In the genomic region with DNA sequence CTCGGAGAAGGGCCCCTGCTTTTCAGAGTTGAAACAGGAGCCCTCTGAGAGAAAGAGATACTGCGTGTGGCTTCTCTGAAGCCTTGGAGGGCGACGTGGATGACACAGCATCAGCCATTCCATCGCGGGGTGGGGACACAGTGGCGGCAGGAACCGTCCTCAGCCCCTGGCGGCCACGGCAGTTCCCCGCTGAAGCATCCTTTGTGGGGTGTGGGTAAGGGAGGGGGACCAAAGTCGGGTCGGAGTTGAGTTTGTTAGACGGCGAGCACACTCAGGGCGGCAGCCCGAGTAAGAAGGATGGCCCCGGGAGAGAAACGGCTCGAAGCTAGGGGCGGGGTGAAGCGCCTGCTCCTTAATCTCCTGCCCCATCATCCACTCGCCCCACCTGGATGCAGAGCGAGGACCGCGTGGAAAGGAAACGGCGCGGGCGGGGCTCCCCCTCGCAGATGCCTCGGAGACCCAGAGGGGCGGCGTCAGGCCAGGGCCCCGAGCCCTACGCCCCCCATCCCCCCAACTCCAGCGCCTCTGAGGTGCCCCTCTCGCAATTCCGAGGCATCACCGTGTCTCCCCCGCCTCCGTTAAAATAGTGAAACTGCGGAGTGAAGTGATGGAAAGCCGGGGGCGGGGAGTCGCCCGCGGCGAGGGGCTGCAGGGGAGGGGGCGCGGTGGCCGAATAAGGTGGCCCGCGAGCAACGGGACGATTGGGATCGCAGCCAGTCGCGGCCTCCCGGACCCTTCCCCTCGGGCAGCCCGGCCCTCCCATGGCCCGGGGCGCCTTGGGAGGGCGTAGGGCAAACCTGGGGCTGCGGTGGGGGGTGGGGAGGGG, we compare ENCODE assay signal across 7 cellular contexts. TPM values are rescaled to one million over a fixed set of nuclear protein-coding genes. Genes with fewer than 3 reads are reported as not detected.
DNase-seq lines count a peak whose midpoint lies in the region; ATAC-seq and TF ChIP-seq lines count a peak whose summit lies in the region.

No MANE protein-coding gene starts in this region.

- H3K36me3 ChIP-seq in Peyer's patch (no peaks in the 10 kb centered on the region), left ventricle myocardium inferior (no peaks in the 10 kb centered on the region), skeletal muscle satellite cell (ENCODE audit: insufficient read depth, low read length) (no peaks in the 10 kb centered on the region)

- peak overlapping the region; percentile 90 for H3K9ac ChIP-seq in skeletal muscle satellite cell (ENCODE audit: low read depth, low read length)

- H3K9me3 ChIP-seq in Peyer's patch (no peaks in the 10 kb centered on the region), left ventricle myocardium inferior (replicated peaks) (no peaks in the 10 kb centered on the region), skeletal muscle satellite cell (replicated peaks; ENCODE audit: low read length) (no peaks in the 10 kb centered on the region)

- ATAC-seq in GM18517 (IDR thresholded peaks at IDR 0.05; ENCODE audit: unreplicated experiment) (peak; percentile 40), HG02870 (IDR thresholded peaks at IDR 0.05; ENCODE audit: unreplicated experiment) (peak; percentile 42)

- H3K4me1 ChIP-seq in Peyer's patch (peaks cover 0 to 22% (median 2%) of the 10 kb centered on the region in 4 donors), left ventricle myocardium inferior (peaks cover 55% of the 10 kb centered on the region), skeletal muscle satellite cell (ENCODE audit: control insufficient read depth, insufficient read depth, low read length) (peaks cover 24% of the 10 kb centered on the region)

- TF ChIP-seq POLR2A in Peyer's patch (IDR thresholded peaks at IDR 0.05), result peak in 1 of 2 donors; percentile 10

- DNase-seq in Peyer's patch, result peak; percentile 67 to 78 (median 70)
- DNase-seq in activated naive CD4-positive, alpha-beta T cell treated with Interleukin-2 at 50 U/mL for 16 hours, result peak; percentile 73
- peak; percentile 43 for DNase-seq in left ventricle myocardium inferior
- no peak for DNase-seq in NCI-H446 treated with DMSO at 0.1 percent for 48 hours (lab: John Stamatoyannopoulos, UW)

- H3K27ac ChIP-seq in Peyer's patch, result peak overlapping the region; percentile 89 to 98 (median 95)
- peak overlapping the region; percentile 97 for H3K27ac ChIP-seq in left ventricle myocardium inferior (replicated peaks)

- H3K4me2 ChIP-seq in skeletal muscle satellite cell (ENCODE audit: low read length), result peak overlapping the region; percentile 83

- intact Hi-C loops in left ventricle myocardium inferior (cut with micrococcal nuclease), result no loop called here

- TF ChIP-seq CTCF in Peyer's patch (IDR thresholded peaks at IDR 0.05) (peak; percentile 22 to 57 (median 36)), left ventricle myocardium inferior (IDR thresholded peaks at IDR 0.05; ENCODE audit: borderline replicate concordance) (peak; percentile 41)

- no peaks in the 10 kb centered on the region for H3K27me3 ChIP-seq in Peyer's patch
- no peaks in the 10 kb centered on the region for H3K27me3 ChIP-seq in left ventricle myocardium inferior (ENCODE audit: low read depth)
- H3K27me3 ChIP-seq in skeletal muscle satellite cell (ENCODE audit: control insufficient read depth, insufficient read depth, low read length), result no peaks in the 10 kb centered on the region

- H3K4me3 ChIP-seq in Peyer's patch (peak overlapping the region; percentile 79 to 96 (median 94)), left ventricle myocardium inferior (peak overlapping the region; percentile 93), skeletal muscle satellite cell (ENCODE audit: low read length) (peak overlapping the region; percentile 93)

RNA-seq across cellular contexts. Expression of a gene that starts 0.8 kb away (rescaled TPM):
- total RNA-seq in Peyer's patch (100 to 1,000 TPM in 3 of 4 donors, 10 to 100 TPM in 1; 65.0 to 118 (median 113) TPM), left ventricle myocardium inferior (33.3 TPM)
- total RNA-seq in skeletal muscle satellite cell (2012; rRNA removed), result 14.2 and 14.7 TPM in 2 replicates
